Comparison of ENCODE assay signal across 24 cellular contexts in genomic region chr6:30835576-30835975, GRCh38. TPM values are rescaled to one million over a fixed set of nuclear protein-coding genes. Genes with fewer than 3 reads are reported as not detected.
DNase-seq lines count a peak whose midpoint lies in the region; ATAC-seq, FAIRE-seq and TF ChIP-seq lines count a peak whose summit lies in the region.
"Had no signal": no experiment of that assay in that cellular context is flagged by ENCODE, and none has a peak within 500 bp of the region (broad histone marks: within the 10 kb centered on the region; RNA-seq: fewer than 3 reads in every experiment).

No MANE protein-coding gene starts in this region.

- H3K27me3 Mint-ChIP-seq in osteocyte (ENCODE audit: unreplicated experiment) = no peaks in the 10 kb centered on the region

- no peak overlapping the region for H3K4me3 Mint-ChIP-seq in osteocyte (ENCODE audit: unreplicated experiment)

- peak overlapping the region in 9 of 11 experiments; percentile 61 to 85 (median 71); a peak in 14 of 22 replicates for H3K4me2 ChIP-seq in BLaER1 treated with 17β-estradiol and CSF1 and Interleukin-3, amounts not matched to agents 10 nM and 100 nM
- H3K4me2 ChIP-seq: PC-9, SK-N-SH had no signal

- no peaks in the 10 kb centered on the region for H3K36me3 ChIP-seq in BLaER1 treated with 17β-estradiol and CSF1 and Interleukin-3, amounts not matched to agents 10 nM and 100 nM
- no peaks in the 10 kb centered on the region for H3K36me3 ChIP-seq in effector memory CD4-positive, alpha-beta T cell (ENCODE audit: control insufficient read depth, insufficient read depth, low read length)
- H3K36me3 ChIP-seq: HAP-1 had no signal

- H4K20me1 ChIP-seq in BLaER1 treated with 17β-estradiol and CSF1 and Interleukin-3, amounts not matched to agents 10 nM and 100 nM = no peaks in the 10 kb centered on the region

- TF ChIP-seq CTCF in RWPE1 (conservative IDR thresholded peaks at IDR 0.05; ENCODE audit: low read depth) (no peak), osteocyte (IDR thresholded peaks at IDR 0.05) (no peak)

- H3K27me3 ChIP-seq in BLaER1 treated with 17β-estradiol and CSF1 and Interleukin-3, amounts not matched to agents 10 nM and 100 nM = no peaks in the 10 kb centered on the region
- no peaks in the 10 kb centered on the region for H3K27me3 ChIP-seq in effector memory CD4-positive, alpha-beta T cell (replicated peaks; ENCODE audit: control insufficient read depth, insufficient read depth, low read length, poor library complexity, severe bottlenecking)

- H3K27ac Mint-ChIP-seq in osteocyte (ENCODE audit: unreplicated experiment) = peak overlapping the region; percentile 34

- no peaks in the 10 kb centered on the region for H3K9me3 Mint-ChIP-seq in osteocyte (ENCODE audit: unreplicated experiment)

- DNase-seq in RWPE1 (ENCODE audit: low spot score) (no peak), osteocyte (ENCODE audit: extremely low spot score, unreplicated experiment) (no peak), COR-L47 (lab: John Stamatoyannopoulos, UW) (no peak), urothelium cell line (ENCODE audit: low spot score) (no peak), SW480 (ENCODE audit: low spot score) (no peak)
- DNase-seq in effector memory CD4-positive, alpha-beta T cell = no peak
- DNase-seq: MM.1S, NCI-H1092, NCI-H1436, NCI-H1930, NCI-H2227 treated with DMSO at 0.1 percent for 48 hours, NCI-H510A, NCI-H748 treated with DMSO at 0.1 percent for 48 hours, RPMI8226, SIG-M5, SK-N-SH had no signal

- CTCF ChIA-PET in RWPE1 (lab: Yijun Ruan, JAX) = no interaction called here

- H3K9ac ChIP-seq in BLaER1 treated with 17β-estradiol and CSF1 and Interleukin-3, amounts not matched to agents 10 nM and 100 nM = peak overlapping the region in 4 of 11 experiments; percentile 45 to 74 (median 52); a peak in 4 of 22 replicates
- H3K9ac ChIP-seq: SK-N-SH had no signal

- no peaks in the 10 kb centered on the region for H3K9me3 ChIP-seq in BLaER1 treated with 17β-estradiol and CSF1 and Interleukin-3, amounts not matched to agents 10 nM and 100 nM (replicated peaks in 1 of 11)
- H3K9me3 ChIP-seq in effector memory CD4-positive, alpha-beta T cell (ENCODE audit: control insufficient read depth, low read length) = no peaks in the 10 kb centered on the region
- H3K9me3 ChIP-seq: HAP-1, SK-N-SH had no signal

- FAIRE-seq in urothelium cell line (lab: Jason Lieb, UNC) = no peak
- FAIRE-seq: GM12891, HepG2 had no signal

- H3K4me3 ChIP-seq in BLaER1 treated with 17β-estradiol and CSF1 and Interleukin-3, amounts not matched to agents 10 nM and 100 nM = no peak overlapping the region
- no peak overlapping the region for H3K4me3 ChIP-seq in effector memory CD4-positive, alpha-beta T cell (ENCODE audit: insufficient read depth, low read depth, low read length, poor library complexity, severe bottlenecking)
- H3K4me3 ChIP-seq: HAP-1, K562, PC-9 had no signal

- H3K36me3 Mint-ChIP-seq in osteocyte (ENCODE audit: unreplicated experiment) = no peaks in the 10 kb centered on the region

- peaks cover 48 to 99% (median 80%) of the 10 kb centered on the region in 10 experiments for H3K4me1 ChIP-seq in BLaER1 treated with 17β-estradiol and CSF1 and Interleukin-3, amounts not matched to agents 10 nM and 100 nM
- H3K4me1 ChIP-seq in effector memory CD4-positive, alpha-beta T cell (ENCODE audit: control insufficient read depth, insufficient read depth, low read length, poor library complexity, severe bottlenecking) = peaks cover 19% of the 10 kb centered on the region

- H3K27ac ChIP-seq in BLaER1 treated with 17β-estradiol and CSF1 and Interleukin-3, amounts not matched to agents 10 nM and 100 nM = peak overlapping the region in 8 of 11 experiments; percentile 52 to 83 (median 73); a peak in 15 of 22 replicates
- peak overlapping the region; percentile 72 for H3K27ac ChIP-seq in RWPE1
- peak overlapping the region; percentile 38 for H3K27ac ChIP-seq in effector memory CD4-positive, alpha-beta T cell (ENCODE audit: insufficient read depth, low read length, poor library complexity, severe bottlenecking)
- H3K27ac ChIP-seq: HL-60, PC-9 had no signal

- POLR2A ChIA-PET in RWPE1 (lab: Yijun Ruan, JAX; ENCODE audit: low non-redundant PET) = interaction anchor here (0.7 kb wide), 1 partner anchor 46 kb away, joined by 4 read pairs; no protein-coding TSS in a partner anchor

- peaks cover 49% of the 10 kb centered on the region for H3K4me1 Mint-ChIP-seq in osteocyte (ENCODE audit: unreplicated experiment)

- ATAC-seq in HG02588 (IDR thresholded peaks at IDR 0.05; ENCODE audit: unreplicated experiment) = no peak
- ATAC-seq: HepG2 had no signal

RNA-seq across cellular contexts. Expression of gene DDR1, which starts 48.7 kb away (rescaled TPM):
- 130 and 146 TPM in 2 replicates for total RNA-seq in osteocyte
